10 cellular contexts compared by ENCODE assay signal in the genomic region with DNA sequence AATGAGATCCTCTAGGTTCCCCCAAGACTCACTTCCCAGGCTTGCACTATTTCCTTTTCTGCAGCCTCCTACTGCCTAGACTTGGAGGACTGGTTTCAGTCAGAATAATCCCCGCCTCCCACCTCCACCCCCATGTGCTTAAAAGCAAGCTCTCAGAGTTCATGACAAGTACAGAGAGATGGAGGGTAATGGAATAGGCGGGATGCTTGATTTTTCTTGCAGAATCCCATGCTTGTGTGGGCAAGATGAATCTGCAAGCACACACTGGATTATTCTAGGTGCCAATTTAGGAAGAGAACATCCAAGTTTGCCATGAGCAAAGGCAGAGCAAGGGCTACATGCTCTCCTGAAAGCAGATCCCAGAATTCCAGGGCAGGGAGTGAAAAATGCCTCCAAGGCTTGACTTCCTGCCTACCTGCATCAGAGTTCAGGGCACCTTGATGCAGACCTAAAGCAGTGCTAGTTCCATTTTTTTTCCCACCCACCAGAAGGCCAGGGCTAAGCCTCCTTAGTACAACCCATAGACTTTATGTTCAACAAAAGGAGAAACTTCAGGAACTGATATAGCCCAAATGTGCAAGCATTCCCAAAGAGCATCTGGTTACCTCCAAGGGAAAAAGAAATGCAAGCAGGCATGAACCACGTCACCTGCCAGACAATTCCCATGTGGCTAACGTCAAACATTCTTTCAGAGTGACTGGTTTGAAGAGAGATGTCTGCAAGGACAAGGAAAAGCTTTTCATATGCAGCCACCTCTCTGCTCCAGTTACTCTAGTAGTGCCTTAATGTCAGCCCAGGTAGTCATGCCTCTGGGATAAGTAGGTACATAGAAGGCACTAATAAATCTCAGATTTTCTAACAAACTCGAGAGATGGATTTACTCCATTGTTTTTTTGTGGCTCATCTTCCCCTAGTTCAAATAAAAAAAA.
DNase-seq lines count a peak whose midpoint lies in the region; ATAC-seq and TF ChIP-seq lines count a peak whose summit lies in the region.
"Had no signal": no experiment of that assay in that cellular context is flagged by ENCODE, and none has a peak within 500 bp of the region (broad histone marks: within the 10 kb centered on the region; RNA-seq: fewer than 3 reads in every experiment).

No MANE protein-coding gene starts in this region.

- peak; percentile 41 for ATAC-seq in upper lobe of right lung
- ATAC-seq: right lobe of liver had no signal

- H3K36me3 Mint-ChIP-seq in HFFc6 (ENCODE audit: low read depth): no peaks in the 10 kb centered on the region

- no peak for TF ChIP-seq POLR2A in sigmoid colon (IDR thresholded peaks at IDR 0.05)

- H3K36me3 ChIP-seq in upper lobe of right lung: no peaks in the 10 kb centered on the region
- H3K36me3 ChIP-seq in sigmoid colon: no peaks in the 10 kb centered on the region
- H3K36me3 ChIP-seq: right lobe of liver had no signal

- WGBS in sigmoid colon, 2 donors: 85 to 86% methylated on average over 5 of the region's 5 CpGs

- no peak overlapping the region for H3K27ac ChIP-seq in upper lobe of right lung
- no peak overlapping the region for H3K27ac ChIP-seq in sigmoid colon
- H3K27ac ChIP-seq: right lobe of liver had no signal

- no peaks in the 10 kb centered on the region for H3K9me3 ChIP-seq in upper lobe of right lung
- no peaks in the 10 kb centered on the region for H3K9me3 ChIP-seq in sigmoid colon
- H3K9me3 ChIP-seq: right lobe of liver had no signal

- H3K4me3 Mint-ChIP-seq in HFFc6: no peak overlapping the region

- H3K27me3 ChIP-seq in upper lobe of right lung (no peaks in the 10 kb centered on the region), sigmoid colon (no peaks in the 10 kb centered on the region)
- H3K27me3 ChIP-seq: right lobe of liver had no signal

- no peaks in the 10 kb centered on the region for H3K27me3 Mint-ChIP-seq in HFFc6 (ENCODE audit: insufficient read depth)

- intact Hi-C loops in upper lobe of right lung (cut with DNase I): no loop called here
- intact Hi-C loops in sigmoid colon (cut with DNase I): no loop called here

- no peak for TF ChIP-seq CTCF in upper lobe of right lung (IDR thresholded peaks at IDR 0.05)
- TF ChIP-seq CTCF in sigmoid colon (IDR thresholded peaks at IDR 0.05): no peak
- TF ChIP-seq CTCF in HFFc6 (IDR thresholded peaks at IDR 0.05): no peak

- no peaks in the 10 kb centered on the region for H3K9me3 Mint-ChIP-seq in HFFc6

- DNase-seq in NCI-H2171 treated with DMSO at 0.1 percent for 48 hours (lab: John Stamatoyannopoulos, UW): peak; percentile 71
- DNase-seq in NCI-H2171 (lab: John Stamatoyannopoulos, UW): no peak
- peak; percentile 5 for DNase-seq in T1000 (lab: John Stamatoyannopoulos, UW)
- peak; percentile 32 for DNase-seq in iPS-NIHi11 (ENCODE audit: low spot score)
- no peak for DNase-seq in upper lobe of right lung
- DNase-seq in sigmoid colon: no peak
- DNase-seq in HFFc6: no peak
- no peak for DNase-seq in NCI-H82 (lab: John Stamatoyannopoulos, UW)
- DNase-seq: dermis blood vessel endothelial cell, right lobe of liver had no signal

- H3K4me1 ChIP-seq in upper lobe of right lung (peaks cover 7% of the 10 kb centered on the region), sigmoid colon (peaks cover 0 to 40% (median 27%) of the 10 kb centered on the region in 4 donors)
- H3K4me1 ChIP-seq: right lobe of liver had no signal

- H3K27ac Mint-ChIP-seq in HFFc6: no peak overlapping the region

- H3K4me3 ChIP-seq in upper lobe of right lung (no peak overlapping the region), sigmoid colon (no peak overlapping the region)
- H3K4me3 ChIP-seq: right lobe of liver had no signal

- TF ChIP-seq EP300 in sigmoid colon (IDR thresholded peaks at IDR 0.05): no peak

- no peaks in the 10 kb centered on the region for H3K4me1 Mint-ChIP-seq in HFFc6 (ENCODE audit: low read depth)

Comparison
In these comparisons a context has a peak if more than half of its experiments do, and no peak if none do; other contexts are left out.
1. DNase-seq: peak in NCI-H2171 treated with DMSO at 0.1 percent for 48 hours (single experiment), T1000 (single experiment) and iPS-NIHi11 (single experiment); none in NCI-H2171 (single experiment), upper lobe of right lung (single experiment), sigmoid colon (single experiment), HFFc6 (single experiment) and NCI-H82 (single experiment).